21 cellular contexts compared by ENCODE assay signal in genomic region chr13:72295173-72295572, GRCh38.
A peak's percentile ranks its signal among the peaks of the same experiment; 100 is the strongest.
DNase-seq lines count a peak whose midpoint lies in the region; ATAC-seq and TF ChIP-seq lines count a peak whose summit lies in the region.
"Had no signal": no experiment of that assay in that cellular context is flagged by ENCODE, and none has a peak within 500 bp of the region (broad histone marks: within the 10 kb centered on the region; RNA-seq: fewer than 3 reads in every experiment).

No MANE protein-coding gene starts in this region.

- CTCF ChIA-PET in Calu3 (lab: Charles Lee), result no interaction called here

- H3K9me3 Mint-ChIP-seq in Calu3 (ENCODE audit: low read depth, unreplicated experiment), result no peaks in the 10 kb centered on the region

- H3K4me3 Mint-ChIP-seq in Calu3 (ENCODE audit: low read depth, unreplicated experiment), result no peak overlapping the region
- no peak overlapping the region for H3K4me3 Mint-ChIP-seq in T-helper 17 cell
- H3K4me3 Mint-ChIP-seq: activated CD4-positive, alpha-beta T cell treated with anti-CD3 and anti-CD28 coated beads, Interleukin-2, amount 10 ng/mL, durations not matched to agents 7 days and 5 days; CD8-positive, alpha-beta T cell; central memory CD8-positive, alpha-beta T cell; HFFc6 had no signal

- DNase-seq in EH (ENCODE audit: low read depth) (peak; percentile 46), fibroblast of lung (ENCODE audit: low read depth in 2 of 2) (peak; percentile 32 to 88), renal cortical epithelial cell (ENCODE audit: low read depth) (peak; percentile 69), GDM1 (lab: John Stamatoyannopoulos, UW) (no peak), Calu3 (no peak), T-helper 17 cell (no peak)
- DNase-seq: activated CD4-positive, alpha-beta T cell treated with anti-CD3 and anti-CD28 coated beads, Interleukin-2, amount 10 ng/mL, durations not matched to agents 7 days and 5 days; activated effector memory CD4-positive, alpha-beta T cell treated with anti-CD3 and anti-CD28 coated beads, Interleukin-2, amount 50 U/mL, for 16 hours; CD8-positive, alpha-beta T cell; DMS79; esophagus squamous epithelium; HFFc6; hypothalamus; kidney glomerular epithelial cell; midbrain; NCI-H2081; NCI-H526 treated with DMSO at 0.1 percent for 48 hours had no signal

- H3K4me1 ChIP-seq in fibroblast of lung (ENCODE audit: control insufficient read depth, extremely low read depth, insufficient read depth, low read length), result no peaks in the 10 kb centered on the region
- H3K4me1 ChIP-seq: esophagus squamous epithelium had no signal

- peak; percentile 43; the same call in 2 of the 3 replicates for ATAC-seq in SK-N-SH treated with all-trans-retinoic acid at 6 μM for 48 hours
- ATAC-seq in T-helper 17 cell, result no peak
- ATAC-seq in HG02885 (IDR thresholded peaks at IDR 0.05; ENCODE audit: poor library complexity, unreplicated experiment), result no peak
- ATAC-seq: CD8-positive, alpha-beta T cell had no signal

- peak overlapping the region; percentile 43 for H2AFZ ChIP-seq in fibroblast of lung (ENCODE audit: low read length)

- H3K27ac ChIP-seq in fibroblast of lung (ENCODE audit: insufficient read depth, low read length), result no peak overlapping the region
- H3K27ac ChIP-seq: adrenal gland, esophagus squamous epithelium had no signal

- no peaks in the 10 kb centered on the region for H3K36me3 ChIP-seq in fibroblast of lung (ENCODE audit: control insufficient read depth, insufficient read depth, low read length)
- H3K36me3 ChIP-seq: adrenal gland, esophagus squamous epithelium had no signal

- no peak overlapping the region for H3K27ac Mint-ChIP-seq in Calu3 (ENCODE audit: unreplicated experiment)
- no peak overlapping the region for H3K27ac Mint-ChIP-seq in T-helper 17 cell
- H3K27ac Mint-ChIP-seq: activated CD4-positive, alpha-beta T cell treated with anti-CD3 and anti-CD28 coated beads, Interleukin-2, amount 10 ng/mL, durations not matched to agents 7 days and 5 days; CD8-positive, alpha-beta T cell; HFFc6 had no signal

- no peak overlapping the region for H3K4me3 ChIP-seq in fibroblast of lung (replicated peaks in 1 of 4; ENCODE audit: control extremely low read depth in 1 of 4, insufficient read depth in 1 of 4, low read depth in 3 of 4, low read length in 4 of 4)
- H3K4me3 ChIP-seq: adrenal gland, esophagus squamous epithelium had no signal

- peaks cover 14% of the 10 kb centered on the region for H3K4me1 Mint-ChIP-seq in Calu3 (ENCODE audit: low read depth, unreplicated experiment)
- no peaks in the 10 kb centered on the region for H3K4me1 Mint-ChIP-seq in T-helper 17 cell
- H3K4me1 Mint-ChIP-seq: activated CD4-positive, alpha-beta T cell treated with anti-CD3 and anti-CD28 coated beads, Interleukin-2, amount 10 ng/mL, durations not matched to agents 7 days and 5 days; central memory CD8-positive, alpha-beta T cell had no signal

- no peak for TF ChIP-seq CTCF in fibroblast of lung (conservative IDR thresholded peaks at IDR 0.05 in 1 of 2, IDR thresholded peaks at IDR 0.05 in 1 of 2; ENCODE audit: low read depth in 1 of 2, low read length in 2 of 2)
- TF ChIP-seq CTCF in Calu3 (IDR thresholded peaks at IDR 0.05; ENCODE audit: unreplicated experiment), result no peak

- H3K36me3 Mint-ChIP-seq in Calu3 (ENCODE audit: insufficient read depth, unreplicated experiment) (no peaks in the 10 kb centered on the region), T-helper 17 cell (ENCODE audit: low read depth) (no peaks in the 10 kb centered on the region)
- H3K36me3 Mint-ChIP-seq: CD8-positive, alpha-beta T cell had no signal

- BruUV-seq in Calu3 (replicated peaks; lab: Mats Ljungman, UMichigan), result no TSS peak

- H3K27me3 Mint-ChIP-seq in Calu3 (ENCODE audit: unreplicated experiment), result no peaks in the 10 kb centered on the region
- H3K27me3 Mint-ChIP-seq in T-helper 17 cell, result no peaks in the 10 kb centered on the region
- H3K27me3 Mint-ChIP-seq: activated CD4-positive, alpha-beta T cell treated with anti-CD3 and anti-CD28 coated beads, Interleukin-2, amount 10 ng/mL, durations not matched to agents 7 days and 5 days; central memory CD8-positive, alpha-beta T cell had no signal

- H3K4me2 ChIP-seq in fibroblast of lung (ENCODE audit: extremely low read depth, insufficient read depth, low read length), result no peak overlapping the region

- no peaks in the 10 kb centered on the region for H3K9me3 ChIP-seq in fibroblast of lung (ENCODE audit: control insufficient read depth, insufficient read depth, low read depth, low read length)
- no peaks in the 10 kb centered on the region for H3K9me3 ChIP-seq in T-helper 17 cell (ENCODE audit: control insufficient read depth, low read length, poor library complexity, severe bottlenecking)
- H3K9me3 ChIP-seq: adrenal gland, esophagus squamous epithelium had no signal

- intact Hi-C loops in Calu3 (cut with micrococcal nuclease; ENCODE audit: unreplicated experiment), result no loop called here

- no peak overlapping the region for H3K9ac ChIP-seq in fibroblast of lung (ENCODE audit: insufficient read depth, low read length)

- no peaks in the 10 kb centered on the region for H3K79me2 ChIP-seq in fibroblast of lung (ENCODE audit: control insufficient read depth, insufficient read depth, low read length)

- H4K20me1 ChIP-seq in fibroblast of lung (ENCODE audit: control insufficient read depth, extremely low read depth, insufficient read depth, low read length), result no peaks in the 10 kb centered on the region

- H3K27me3 ChIP-seq in fibroblast of lung (ENCODE audit: control insufficient read depth, insufficient read depth, low read length), result no peaks in the 10 kb centered on the region
- H3K27me3 ChIP-seq: adrenal gland, esophagus squamous epithelium had no signal

TF ChIP-seq in SK-N-SH treated with all-trans-retinoic acid at 6 μM for 48 hours, 23 proteins besides CTCF, POLR2A, EP300 and RAD21 (continues in another document):
- TF ChIP-seq SNAI2 (CRISPR knock-in tag; IDR thresholded peaks at IDR 0.05), result no peak
- no peak for TF ChIP-seq ZNF70 (CRISPR knock-in tag; IDR thresholded peaks at IDR 0.05)
- TF ChIP-seq CSRNP3 (CRISPR knock-in tag; IDR thresholded peaks at IDR 0.05), result no peak
- TF ChIP-seq OSR1 (CRISPR knock-in tag; IDR thresholded peaks at IDR 0.05), result no peak
- no peak for TF ChIP-seq ZFP30 (CRISPR knock-in tag; IDR thresholded peaks at IDR 0.05)
- TF ChIP-seq, protein P1, sequence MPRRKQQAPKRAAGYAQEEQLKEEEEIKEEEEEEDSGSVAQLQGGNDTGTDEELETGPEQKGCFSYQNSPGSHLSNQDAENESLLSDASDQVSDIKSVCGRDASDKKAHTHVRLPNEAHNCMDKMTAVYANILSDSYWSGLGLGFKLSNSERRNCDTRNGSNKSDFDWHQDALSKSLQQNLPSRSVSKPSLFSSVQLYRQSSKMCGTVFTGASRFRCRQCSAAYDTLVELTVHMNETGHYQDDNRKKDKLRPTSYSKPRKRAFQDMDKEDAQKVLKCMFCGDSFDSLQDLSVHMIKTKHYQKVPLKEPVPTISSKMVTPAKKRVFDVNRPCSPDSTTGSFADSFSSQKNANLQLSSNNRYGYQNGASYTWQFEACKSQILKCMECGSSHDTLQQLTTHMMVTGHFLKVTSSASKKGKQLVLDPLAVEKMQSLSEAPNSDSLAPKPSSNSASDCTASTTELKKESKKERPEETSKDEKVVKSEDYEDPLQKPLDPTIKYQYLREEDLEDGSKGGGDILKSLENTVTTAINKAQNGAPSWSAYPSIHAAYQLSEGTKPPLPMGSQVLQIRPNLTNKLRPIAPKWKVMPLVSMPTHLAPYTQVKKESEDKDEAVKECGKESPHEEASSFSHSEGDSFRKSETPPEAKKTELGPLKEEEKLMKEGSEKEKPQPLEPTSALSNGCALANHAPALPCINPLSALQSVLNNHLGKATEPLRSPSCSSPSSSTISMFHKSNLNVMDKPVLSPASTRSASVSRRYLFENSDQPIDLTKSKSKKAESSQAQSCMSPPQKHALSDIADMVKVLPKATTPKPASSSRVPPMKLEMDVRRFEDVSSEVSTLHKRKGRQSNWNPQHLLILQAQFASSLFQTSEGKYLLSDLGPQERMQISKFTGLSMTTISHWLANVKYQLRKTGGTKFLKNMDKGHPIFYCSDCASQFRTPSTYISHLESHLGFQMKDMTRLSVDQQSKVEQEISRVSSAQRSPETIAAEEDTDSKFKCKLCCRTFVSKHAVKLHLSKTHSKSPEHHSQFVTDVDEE (CRISPR knock-in tag; IDR thresholded peaks at IDR 0.05), result no peak
- TF ChIP-seq, protein P2, sequence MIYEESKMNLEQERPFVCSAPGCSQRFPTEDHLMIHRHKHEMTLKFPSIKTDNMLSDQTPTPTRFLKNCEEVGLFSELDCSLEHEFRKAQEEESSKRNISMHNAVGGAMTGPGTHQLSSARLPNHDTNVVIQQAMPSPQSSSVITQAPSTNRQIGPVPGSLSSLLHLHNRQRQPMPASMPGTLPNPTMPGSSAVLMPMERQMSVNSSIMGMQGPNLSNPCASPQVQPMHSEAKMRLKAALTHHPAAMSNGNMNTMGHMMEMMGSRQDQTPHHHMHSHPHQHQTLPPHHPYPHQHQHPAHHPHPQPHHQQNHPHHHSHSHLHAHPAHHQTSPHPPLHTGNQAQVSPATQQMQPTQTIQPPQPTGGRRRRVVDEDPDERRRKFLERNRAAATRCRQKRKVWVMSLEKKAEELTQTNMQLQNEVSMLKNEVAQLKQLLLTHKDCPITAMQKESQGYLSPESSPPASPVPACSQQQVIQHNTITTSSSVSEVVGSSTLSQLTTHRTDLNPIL (CRISPR knock-in tag; IDR thresholded peaks at IDR 0.05; ENCODE audit: low read depth), result no peak
- no peak for TF ChIP-seq TOX (CRISPR knock-in tag; IDR thresholded peaks at IDR 0.05; ENCODE audit: borderline replicate concordance)
- no peak for TF ChIP-seq ESRRG (CRISPR knock-in tag; IDR thresholded peaks at IDR 0.05)
- no peak for TF ChIP-seq CSDC2 (CRISPR knock-in tag; IDR thresholded peaks at IDR 0.05)

Comparison
In these comparisons a context has a peak if more than half of its experiments do, and no peak if none do; other contexts are left out.
1. DNase-seq: peak in EH (single experiment), fibroblast of lung (2 of 2) and renal cortical epithelial cell (single experiment); none in GDM1 (single experiment), Calu3 (single experiment) and T-helper 17 cell (0 of 3).